ENCODE assay signal across 15 cellular contexts in genomic region chr14:61277232-61277631, GRCh38. TPM values are rescaled to one million over a fixed set of nuclear protein-coding genes. Genes with fewer than 3 reads are reported as not detected.
"Had no signal": no experiment of that assay in that cellular context is flagged by ENCODE, and none has a peak within 500 bp of the region (broad histone marks: within the 10 kb centered on the region; RNA-seq: fewer than 3 reads in every experiment).

No MANE protein-coding gene starts in this region.

- H3K27ac ChIP-seq: cardiac muscle cell, parathyroid adenoma, sigmoid colon, thoracic aorta, upper lobe of right lung had no signal

- H3K9me3 ChIP-seq: sigmoid colon, thoracic aorta, upper lobe of right lung had no signal

- H3K9ac ChIP-seq: parathyroid adenoma had no signal

- H3K4me3 ChIP-seq: cardiac muscle cell, sigmoid colon had no signal

- ATAC-seq: natural killer cell; stimulated activated naive B cell treated with anti-CD40 and anti-IgM and Interleukin-4, amounts not matched to agents 10 μg/mL and 1 μg/mL and 100 μg/mL, for 72 hours; upper lobe of right lung had no signal

- H3K27me3 ChIP-seq: upper lobe of right lung had no signal

- DNase-seq: activated B cell treated with CpG ODN at 0.5 μM for 24 hours; activated CD4-positive, alpha-beta memory T cell treated with anti-CD3 and anti-CD28 coated beads for 36 hours; activated CD4-positive, alpha-beta T cell treated with anti-CD3 and anti-CD28 coated beads for 4 hours; activated T-cell treated with anti-CD3 and anti-CD28 coated beads for 4 hours; amniotic stem cell; erythroblast; natural killer cell; sigmoid colon; stimulated activated naive B cell treated with anti-CD40 and anti-IgM and Interleukin-4, amounts not matched to agents 10 μg/mL and 1 μg/mL and 100 μg/mL, for 72 hours; T-helper 1 cell; T-helper 9 cell; upper lobe of right lung had no signal

- H3K4me1 ChIP-seq: parathyroid adenoma, upper lobe of right lung had no signal

- H2AFZ ChIP-seq: parathyroid adenoma had no signal

- H3K36me3 ChIP-seq: cardiac muscle cell, sigmoid colon, thoracic aorta, upper lobe of right lung had no signal

RNA-seq across cellular contexts. Expression of gene TMEM30B, which starts 3.9 kb away (rescaled TPM):
- total RNA-seq: activated B cell treated with CpG ODN at 0.5 μM for 24 hours had no signal
